Comparison of ENCODE assay signal across 16 cellular contexts in the genomic region with DNA sequence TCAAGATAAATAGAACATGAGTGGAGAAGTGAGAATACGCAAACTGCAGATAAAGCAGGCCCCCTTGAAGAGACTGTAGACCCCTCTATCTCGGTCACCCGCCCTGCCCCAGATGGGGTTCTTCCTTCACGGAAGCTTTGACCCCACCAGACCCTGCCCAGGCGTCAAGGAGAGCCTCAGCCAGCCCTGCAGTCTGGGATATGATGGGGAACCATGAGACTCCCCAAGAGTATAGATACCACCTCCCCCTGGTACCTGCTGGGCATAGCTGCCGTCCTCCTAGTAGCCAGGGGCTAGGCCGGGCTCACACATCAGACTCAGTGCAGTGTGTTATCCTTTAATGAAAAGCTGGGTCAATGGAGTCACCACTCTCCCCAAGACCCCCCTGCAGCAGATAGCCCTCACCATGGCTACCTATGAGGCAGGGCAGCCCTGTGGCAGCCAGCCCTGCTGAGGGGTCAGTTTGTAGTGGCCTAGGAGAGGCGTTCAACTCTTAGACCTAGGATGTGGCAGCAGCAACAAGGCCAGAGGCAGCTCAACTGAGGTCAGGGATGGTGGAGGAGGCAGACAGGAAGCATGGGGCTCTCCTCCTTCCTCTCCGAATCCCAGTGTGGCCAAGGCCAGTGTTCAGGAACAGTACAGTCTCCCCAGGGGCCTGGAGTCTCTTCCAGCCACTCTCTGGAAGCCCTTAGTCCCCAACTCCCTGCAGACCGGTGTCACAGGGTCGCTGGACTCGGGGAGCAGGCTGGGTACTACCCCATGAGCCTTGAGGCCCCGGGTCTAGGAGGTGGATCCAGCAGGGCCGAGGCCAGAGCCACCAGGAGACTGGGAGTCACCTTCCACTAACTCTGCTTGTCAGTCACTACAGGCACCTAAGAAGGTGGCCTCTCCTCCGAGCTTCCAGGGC. TPM values are rescaled to one million over a fixed set of nuclear protein-coding genes. Genes with fewer than 3 reads are reported as not detected.
DNase-seq lines count a peak whose midpoint lies in the region; TF ChIP-seq lines count a peak whose summit lies in the region.
"Had no signal": no experiment of that assay in that cellular context is flagged by ENCODE, and none has a peak within 500 bp of the region (broad histone marks: within the 10 kb centered on the region; RNA-seq: fewer than 3 reads in every experiment).

No MANE protein-coding gene starts in this region.

- no peaks in the 10 kb centered on the region for H3K36me3 Mint-ChIP-seq in activated CD4-positive, alpha-beta memory T cell treated with anti-CD3 and anti-CD28 coated beads for 36 hours
- no peaks in the 10 kb centered on the region for H3K36me3 Mint-ChIP-seq in activated CD4-positive, alpha-beta memory T cell treated with anti-CD3 and anti-CD28 coated beads, Interleukin-2, amount 10 ng/mL, durations not matched to agents 7 days and 5 days (ENCODE audit: low read depth)
- H3K36me3 Mint-ChIP-seq: CD8-positive, alpha-beta T cell had no signal

- H3K9me3 Mint-ChIP-seq in activated CD4-positive, alpha-beta memory T cell treated with anti-CD3 and anti-CD28 coated beads for 36 hours = no peaks in the 10 kb centered on the region
- no peaks in the 10 kb centered on the region for H3K9me3 Mint-ChIP-seq in activated CD4-positive, alpha-beta memory T cell treated with anti-CD3 and anti-CD28 coated beads, Interleukin-2, amount 10 ng/mL, durations not matched to agents 7 days and 5 days
- H3K9me3 Mint-ChIP-seq: CD8-positive, alpha-beta T cell had no signal

- H3K4me3 Mint-ChIP-seq in activated CD4-positive, alpha-beta memory T cell treated with anti-CD3 and anti-CD28 coated beads for 36 hours = no peak overlapping the region
- H3K4me3 Mint-ChIP-seq in activated CD4-positive, alpha-beta memory T cell treated with anti-CD3 and anti-CD28 coated beads, Interleukin-2, amount 10 ng/mL, durations not matched to agents 7 days and 5 days = no peak overlapping the region
- H3K4me3 Mint-ChIP-seq: CD8-positive, alpha-beta T cell had no signal

- TF ChIP-seq CTCF in tibial artery (IDR thresholded peaks at IDR 0.05) = no peak

- no peak overlapping the region for H3K27ac Mint-ChIP-seq in activated CD4-positive, alpha-beta memory T cell treated with anti-CD3 and anti-CD28 coated beads for 36 hours
- no peak overlapping the region for H3K27ac Mint-ChIP-seq in activated CD4-positive, alpha-beta memory T cell treated with anti-CD3 and anti-CD28 coated beads, Interleukin-2, amount 10 ng/mL, durations not matched to agents 7 days and 5 days
- H3K27ac Mint-ChIP-seq: CD8-positive, alpha-beta T cell had no signal

- DNase-seq in activated CD4-positive, alpha-beta memory T cell treated with anti-CD3 and anti-CD28 coated beads for 36 hours = peak; percentile 4
- DNase-seq in activated CD4-positive, alpha-beta memory T cell treated with anti-CD3 and anti-CD28 coated beads, Interleukin-2, amount 10 ng/mL, durations not matched to agents 7 days and 5 days = no peak
- DNase-seq in activated CD8-positive, alpha-beta memory T cell treated with anti-CD3 and anti-CD28 coated beads, Interleukin-2, amount 50 U/mL, for 48 hours = peak; percentile 51
- DNase-seq in tibial artery (peak; percentile 18 to 68), NCI-H1417 treated with DMSO at 0.1 percent for 48 hours (lab: John Stamatoyannopoulos, UW) (no peak), SW480 (ENCODE audit: low spot score) (no peak), iPS-NIHi11 (ENCODE audit: low spot score) (no peak)
- DNase-seq: foreskin fibroblast, GDM1, NCI-H1105 treated with DMSO at 0.1 percent for 48 hours, NCI-H2227 treated with DMSO at 0.1 percent for 48 hours had no signal

- POLR2A ChIA-PET in activated CD4-positive, alpha-beta memory T cell treated with anti-CD3 and anti-CD28 coated beads for 36 hours (lab: Charles Lee) = interaction anchor here (0.6 kb wide), 1 partner anchor 54 kb away, joined by 3 read pairs; no protein-coding TSS in a partner anchor
- POLR2A ChIA-PET in activated CD4-positive, alpha-beta memory T cell treated with anti-CD3 and anti-CD28 coated beads, Interleukin-2, amount 10 ng/mL, durations not matched to agents 7 days and 5 days (lab: Charles Lee) = interaction anchor here (1.2 kb wide), 1 partner anchor 37 kb away, joined by 3 read pairs; no protein-coding TSS in a partner anchor

- no peak overlapping the region for H3K9ac ChIP-seq in muscle layer of colon (ENCODE audit: low read length)

- intact Hi-C loops in activated CD4-positive, alpha-beta memory T cell treated with anti-CD3 and anti-CD28 coated beads for 36 hours (cut with micrococcal nuclease) = no loop called here
- intact Hi-C loops in tibial artery (cut with DNase I; ENCODE audit: low total_unique reads) = no loop called here

- H3K4me3 ChIP-seq in muscle layer of colon (ENCODE audit: low read depth in 1 of 2, low read length in 2 of 2) (no peak overlapping the region), tibial artery (no peak overlapping the region)
- H3K4me3 ChIP-seq: K562 had no signal

- H3K36me3 ChIP-seq in muscle layer of colon (ENCODE audit: insufficient read depth, low read length) = peaks cover 53% of the 10 kb centered on the region
- peaks cover 41 to 62% (median 60%) of the 10 kb centered on the region in 3 donors for H3K36me3 ChIP-seq in tibial artery

- CTCF ChIA-PET in activated CD4-positive, alpha-beta memory T cell treated with anti-CD3 and anti-CD28 coated beads for 36 hours (lab: Charles Lee) = interaction anchor here (6.4 to 8.0 kb wide), 2 partner anchors 33 to 145 kb away, joined by 153 to 290 read pairs; a partner anchor contains a TSS
- CTCF ChIA-PET in activated CD4-positive, alpha-beta memory T cell treated with anti-CD3 and anti-CD28 coated beads, Interleukin-2, amount 10 ng/mL, durations not matched to agents 7 days and 5 days (lab: Charles Lee) = interaction anchor here (1.4 to 12.4 kb wide), 2 partner anchors 31 to 103 kb away, joined by 3 to 261 read pairs; no protein-coding TSS in a partner anchor

- no peaks in the 10 kb centered on the region for H3K4me1 Mint-ChIP-seq in activated CD4-positive, alpha-beta memory T cell treated with anti-CD3 and anti-CD28 coated beads for 36 hours (ENCODE audit: low read depth)
- H3K4me1 Mint-ChIP-seq in activated CD4-positive, alpha-beta memory T cell treated with anti-CD3 and anti-CD28 coated beads, Interleukin-2, amount 10 ng/mL, durations not matched to agents 7 days and 5 days = peaks cover 2% of the 10 kb centered on the region

- H3K4me1 ChIP-seq in muscle layer of colon (ENCODE audit: insufficient read depth, low read length) = peaks cover 17% of the 10 kb centered on the region
- peaks cover 0 to 55% (median 48%) of the 10 kb centered on the region in 4 donors for H3K4me1 ChIP-seq in tibial artery

- H3K27ac ChIP-seq in muscle layer of colon (ENCODE audit: low read depth, low read length) (peak overlapping the region; percentile 46), tibial artery (peak overlapping the region; percentile 84 to 85)

- H3K27me3 ChIP-seq in muscle layer of colon (ENCODE audit: control insufficient read depth in 1 of 2, insufficient read depth in 2 of 2, low read length in 2 of 2) (no peaks in the 10 kb centered on the region), tibial artery (no peaks in the 10 kb centered on the region)

- H3K27me3 Mint-ChIP-seq in activated CD4-positive, alpha-beta memory T cell treated with anti-CD3 and anti-CD28 coated beads for 36 hours = peaks cover 1% of the 10 kb centered on the region
- peaks cover 2% of the 10 kb centered on the region for H3K27me3 Mint-ChIP-seq in activated CD4-positive, alpha-beta memory T cell treated with anti-CD3 and anti-CD28 coated beads, Interleukin-2, amount 10 ng/mL, durations not matched to agents 7 days and 5 days

- no peaks in the 10 kb centered on the region for H3K9me3 ChIP-seq in muscle layer of colon (ENCODE audit: low read length)
- H3K9me3 ChIP-seq in tibial artery = no peaks in the 10 kb centered on the region

RNA-seq across cellular contexts. Expression of a gene that starts 26.1 kb away (rescaled TPM):
- 1 to 10 TPM; 3.2 to 3.8 TPM for total RNA-seq in activated CD4-positive, alpha-beta memory T cell treated with anti-CD3 and anti-CD28 coated beads for 36 hours
- total RNA-seq in activated CD4-positive, alpha-beta memory T cell treated with anti-CD3 and anti-CD28 coated beads, Interleukin-2, amount 10 ng/mL, durations not matched to agents 7 days and 5 days = 1 to 10 TPM; 1.7 to 1.9 TPM

RNA-seq across cellular contexts. Expression of a gene that starts 31.8 kb away (rescaled TPM):
- total RNA-seq in activated CD4-positive, alpha-beta memory T cell treated with anti-CD3 and anti-CD28 coated beads for 36 hours = not detected
- total RNA-seq in activated CD4-positive, alpha-beta memory T cell treated with anti-CD3 and anti-CD28 coated beads, Interleukin-2, amount 10 ng/mL, durations not matched to agents 7 days and 5 days = not detected
- total RNA-seq: astrocyte; CD8-positive, alpha-beta T cell; K562; SK-MEL-5 had no signal

RNA-seq across cellular contexts. Expression of a gene that starts 36.1 kb away (rescaled TPM):
- total RNA-seq in activated CD4-positive, alpha-beta memory T cell treated with anti-CD3 and anti-CD28 coated beads for 36 hours = 10 to 100 TPM; 24.3 to 24.4 TPM
- total RNA-seq in activated CD4-positive, alpha-beta memory T cell treated with anti-CD3 and anti-CD28 coated beads, Interleukin-2, amount 10 ng/mL, durations not matched to agents 7 days and 5 days = 10 to 100 TPM; 14.9 to 17.5 TPM

RNA-seq across cellular contexts. Expression of a gene that starts 36.3 kb away (rescaled TPM):
- 100 to 1,000 TPM; 318 to 323 TPM for total RNA-seq in activated CD4-positive, alpha-beta memory T cell treated with anti-CD3 and anti-CD28 coated beads for 36 hours
- total RNA-seq in activated CD4-positive, alpha-beta memory T cell treated with anti-CD3 and anti-CD28 coated beads, Interleukin-2, amount 10 ng/mL, durations not matched to agents 7 days and 5 days = 100 to 1,000 TPM; 240 to 241 TPM

RNA-seq across cellular contexts. Expression of a gene that starts 42.8 kb away (rescaled TPM):
- 10 to 100 TPM; 13.8 to 14.5 TPM for total RNA-seq in activated CD4-positive, alpha-beta memory T cell treated with anti-CD3 and anti-CD28 coated beads for 36 hours
- total RNA-seq in activated CD4-positive, alpha-beta memory T cell treated with anti-CD3 and anti-CD28 coated beads, Interleukin-2, amount 10 ng/mL, durations not matched to agents 7 days and 5 days = 10 to 100 TPM; 13.4 to 15.2 TPM

Comparison
In these comparisons a context has a peak if more than half of its experiments do, and no peak if none do; other contexts are left out.
1. DNase-seq: peak in activated CD4-positive, alpha-beta memory T cell treated with anti-CD3 and anti-CD28 coated beads for 36 hours (single experiment), activated CD8-positive, alpha-beta memory T cell treated with anti-CD3 and anti-CD28 coated beads, Interleukin-2, amount 50 U/mL, for 48 hours (single experiment) and tibial artery (2 of 2); none in activated CD4-positive, alpha-beta memory T cell treated with anti-CD3 and anti-CD28 coated beads, Interleukin-2, amount 10 ng/mL, durations not matched to agents 7 days and 5 days (single experiment), NCI-H1417 treated with DMSO at 0.1 percent for 48 hours (single experiment), SW480 (single experiment) and iPS-NIHi11 (single experiment).